In the genomic region with DNA sequence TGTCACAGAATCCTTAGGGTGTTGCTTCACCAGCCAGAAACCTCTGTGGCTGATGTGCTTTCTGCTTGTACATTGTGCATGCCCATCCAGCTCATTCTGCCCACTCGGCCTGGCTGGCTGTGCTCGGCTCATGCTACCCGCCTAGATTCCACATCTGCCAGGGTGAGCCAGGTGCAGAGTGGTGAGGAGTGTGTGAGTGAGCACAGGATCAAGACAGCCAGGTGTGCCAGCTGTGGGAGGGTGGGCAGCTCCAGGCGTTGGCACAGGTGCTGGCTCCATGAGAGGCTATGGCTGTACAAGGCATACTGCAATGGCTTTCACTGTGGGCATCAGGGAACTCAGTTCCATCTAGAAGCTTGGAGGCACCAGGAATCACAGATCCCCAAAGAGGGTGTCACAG, we compare ENCODE assay signal across 29 cellular contexts.
"Had no signal": no experiment of that assay in that cellular context is flagged by ENCODE, and none has a peak within 500 bp of the region (broad histone marks: within the 10 kb centered on the region; RNA-seq: fewer than 3 reads in every experiment).

No MANE protein-coding gene starts in this region.

- DNase-seq: activated B cell treated with CpG ODN at 0.5 μM for 24 hours; activated CD4-positive, alpha-beta T cell treated with anti-CD3 and anti-CD28 coated beads for 48 hours; activated CD4-positive, alpha-beta T cell treated with anti-CD3 and anti-CD28 coated beads, Interleukin-2, amount 50 U/mL, for 1 hour; activated CD4-positive, alpha-beta T cell treated with anti-CD3 and anti-CD28 coated beads, Interleukin-2, amount 50 U/mL, for 48 hours; activated CD8-positive, alpha-beta memory T cell treated with anti-CD3 and anti-CD28 coated beads for 24 hours; activated CD8-positive, alpha-beta T cell treated with anti-CD3 and anti-CD28 coated beads for 36 hours; activated gamma-delta T cell; activated naive CD4-positive, alpha-beta T cell; activated naive CD4-positive, alpha-beta T cell treated with anti-CD3 and anti-CD28 coated beads, Interleukin-2, amount 10 ng/mL, durations not matched to agents 7 days and 5 days; activated naive CD8-positive, alpha-beta T cell treated with anti-CD3 and anti-CD28 coated beads, Interleukin-2, amount 10 ng/mL, durations not matched to agents 7 days and 5 days; activated T-cell treated with anti-CD3 and anti-CD28 coated beads, Interleukin-2, amount 50 U/mL, for 4 hours; central memory CD4-positive, alpha-beta T cell; cerebellar nuclear complex; colonic mucosa; effector CD8-positive, alpha-beta T cell; esophagus squamous epithelium; foreskin melanocyte; heart right ventricle; T-helper 17 cell; T1000; WERI-Rb-1 had no signal

- ATAC-seq: activated CD4-positive, CD25-positive, alpha-beta regulatory T cell treated with anti-CD3 and anti-CD28 coated beads, Interleukin-2, amount 50 U/mL, for 24 hours; activated CD8-positive, alpha-beta T cell treated with anti-CD3 and anti-CD28 coated beads for 36 hours; activated naive CD4-positive, alpha-beta T cell treated with anti-CD3 and anti-CD28 coated beads, Interleukin-2, amount 50 U/mL, for 72 hours; activated T-cell treated with anti-CD3 and anti-CD28 coated beads, Interleukin-2, amount 50 U/mL, for 4 hours; activated T-helper 17 cell treated with anti-CD3 and anti-CD28 coated beads, Interleukin-2, amount 50 U/mL, for 72 hours; gastroesophageal sphincter; heart right ventricle; T-helper 17 cell had no signal

- H3K36me3 ChIP-seq: ascending aorta, breast epithelium, cardiac muscle cell, colonic mucosa, esophagus squamous epithelium, gastroesophageal sphincter, heart right ventricle, WERI-Rb-1 had no signal

- H3K27me3 ChIP-seq: ascending aorta, breast epithelium, cardiac muscle cell, colonic mucosa, esophagus squamous epithelium, gastroesophageal sphincter, heart right ventricle had no signal

- H3K4me1 ChIP-seq: ascending aorta, breast epithelium, colonic mucosa, gastroesophageal sphincter, heart right ventricle had no signal

- H3K27ac ChIP-seq: ascending aorta, breast epithelium, cardiac muscle cell, colonic mucosa, epithelial cell of prostate, esophagus squamous epithelium, gastroesophageal sphincter, heart right ventricle, WERI-Rb-1 had no signal

- H3K9me3 ChIP-seq: ascending aorta, breast epithelium, colonic mucosa, gastroesophageal sphincter, heart right ventricle had no signal

- H3K4me3 ChIP-seq: ascending aorta, breast epithelium, cardiac muscle cell, colonic mucosa, esophagus squamous epithelium, gastroesophageal sphincter, heart right ventricle had no signal
